8 cellular contexts compared by ENCODE assay signal in the genomic region with DNA sequence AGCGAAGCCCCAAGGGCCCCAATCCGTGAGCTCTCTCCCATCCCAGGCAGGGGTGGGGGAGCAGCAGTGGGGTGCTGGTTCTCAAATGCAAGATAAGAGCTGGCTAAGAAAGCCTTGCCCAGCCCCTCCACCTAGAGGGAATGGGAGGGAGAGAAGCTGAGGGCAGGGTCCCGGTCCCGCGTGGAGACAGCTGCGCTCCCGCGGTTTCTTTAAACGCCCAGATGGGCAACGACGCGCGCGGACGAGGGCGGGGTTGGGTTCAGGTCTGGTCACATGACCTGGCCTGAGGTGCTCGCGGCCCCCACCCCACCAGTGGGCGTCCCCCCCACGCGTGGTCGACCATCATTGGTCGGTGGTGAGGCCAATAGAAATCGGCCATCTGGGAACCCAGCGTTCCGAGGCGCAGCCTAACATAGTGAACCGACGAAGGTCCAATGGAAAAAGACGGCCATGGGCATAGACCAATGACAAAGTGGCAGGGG. TPM values are rescaled to one million over a fixed set of nuclear protein-coding genes. Genes with fewer than 3 reads are reported as not detected.
A peak's percentile ranks its signal among the peaks of the same experiment; 100 is the strongest.
DNase-seq lines count a peak whose midpoint lies in the region; ATAC-seq and TF ChIP-seq lines count a peak whose summit lies in the region.

No MANE protein-coding gene starts in this region.

- DNase-seq in HK-2 (ENCODE audit: unreplicated experiment) (peak; percentile 100), NCI-H82 (lab: John Stamatoyannopoulos, UW) (peak; percentile 100), dermis microvascular lymphatic vessel endothelial cell (ENCODE audit: low read depth in 2 of 2) (peak; percentile 99 to 100), left lung (peak; percentile 98 to 99)
- peak; percentile 99 for DNase-seq in activated CD4-positive, alpha-beta memory T cell treated with anti-CD3 and anti-CD28 coated beads for 36 hours
- DNase-seq in stimulated activated CD4-positive, alpha-beta T cell treated with anti-CD3 and anti-CD28 coated beads, Interleukin-2, amount 100 ng/mL, for 4 hours (ENCODE audit: low read depth), result peak; percentile 99

- peaks cover 50% of the 10 kb centered on the region for H3K4me1 Mint-ChIP-seq in activated CD4-positive, alpha-beta memory T cell treated with anti-CD3 and anti-CD28 coated beads for 36 hours (ENCODE audit: low read depth)

- peaks cover 28 to 61% of the 10 kb centered on the region in 2 donors for H3K4me1 ChIP-seq in left lung

- H3K9me3 Mint-ChIP-seq in activated CD4-positive, alpha-beta memory T cell treated with anti-CD3 and anti-CD28 coated beads for 36 hours, result no peaks in the 10 kb centered on the region

- POLR2A ChIA-PET in activated CD4-positive, alpha-beta memory T cell treated with anti-CD3 and anti-CD28 coated beads for 36 hours (lab: Charles Lee), result interaction anchor here (0.9 to 2.7 kb wide), 6 partner anchors 12 to 241 kb away, joined by 3 to 10 read pairs (median 5); partner anchors contain the start of genes FBXW9 and GCDH

- H3K27me3 ChIP-seq in left lung, result no peaks in the 10 kb centered on the region

- no peak for TF ChIP-seq CTCF in C4-2B (conservative IDR thresholded peaks at IDR 0.05)
- TF ChIP-seq CTCF in left lung (IDR thresholded peaks at IDR 0.05), result no peak

- peak overlapping the region; percentile 98 for H3K4me3 Mint-ChIP-seq in activated CD4-positive, alpha-beta memory T cell treated with anti-CD3 and anti-CD28 coated beads for 36 hours

- peak overlapping the region; percentile 95 for H3K27ac Mint-ChIP-seq in activated CD4-positive, alpha-beta memory T cell treated with anti-CD3 and anti-CD28 coated beads for 36 hours

- peak; percentile 82 for ATAC-seq in GM19463 (IDR thresholded peaks at IDR 0.05; ENCODE audit: unreplicated experiment)
- peak; percentile 89 for ATAC-seq in left lung

- peak overlapping the region; percentile 89 to 100 for H3K4me3 ChIP-seq in left lung

- H3K27me3 Mint-ChIP-seq in activated CD4-positive, alpha-beta memory T cell treated with anti-CD3 and anti-CD28 coated beads for 36 hours, result no peaks in the 10 kb centered on the region

- H3K27ac ChIP-seq in C4-2B (peak overlapping the region; percentile 95), left lung (peak overlapping the region; percentile 76 to 93)

- no peaks in the 10 kb centered on the region for H3K9me3 ChIP-seq in left lung

- peaks cover 4 to 40% of the 10 kb centered on the region in 2 donors for H3K36me3 ChIP-seq in left lung

- CTCF ChIA-PET in activated CD4-positive, alpha-beta memory T cell treated with anti-CD3 and anti-CD28 coated beads for 36 hours (lab: Charles Lee), result interaction anchor here (0.5 to 1.3 kb wide), 3 partner anchors 28 to 53 kb away, joined by 3 to 6 read pairs (median 6); no protein-coding TSS in a partner anchor

- intact Hi-C loops in activated CD4-positive, alpha-beta memory T cell treated with anti-CD3 and anti-CD28 coated beads for 36 hours (cut with micrococcal nuclease), result loop anchor here (1.0 to 5.0 kb wide), 8 partner anchors 8 to 326 kb away; partner anchors contain the start of genes GCDH, GET3, IER2 and JUNB
- intact Hi-C loops in left lung (cut with DNase I), result no loop called here

- peaks cover 48% of the 10 kb centered on the region for H3K36me3 Mint-ChIP-seq in activated CD4-positive, alpha-beta memory T cell treated with anti-CD3 and anti-CD28 coated beads for 36 hours

RNA-seq across cellular contexts. Expression of gene CALR, which starts 0.3 kb away (rescaled TPM):
- 100 to 1,000 TPM; 625 to 642 TPM for total RNA-seq in activated CD4-positive, alpha-beta memory T cell treated with anti-CD3 and anti-CD28 coated beads for 36 hours
- total RNA-seq in dermis microvascular lymphatic vessel endothelial cell (1,348 and 1,401 TPM in 2 replicates), left lung (1,000 to 10,000 TPM; 1,387 to 1,778 TPM)

RNA-seq across cellular contexts. Expression of gene FARSA, which starts 4.6 kb away (rescaled TPM):
- total RNA-seq in activated CD4-positive, alpha-beta memory T cell treated with anti-CD3 and anti-CD28 coated beads for 36 hours, result 100 to 1,000 TPM; 109 to 110 TPM
- total RNA-seq in dermis microvascular lymphatic vessel endothelial cell (44.6 and 49.3 TPM in 2 replicates), left lung (10 to 100 TPM; 40.9 to 59.4 TPM)

RNA-seq across cellular contexts. Expression of gene RAD23A, which starts 7.6 kb away (rescaled TPM):
- 100 to 1,000 TPM; 190 to 194 TPM for total RNA-seq in activated CD4-positive, alpha-beta memory T cell treated with anti-CD3 and anti-CD28 coated beads for 36 hours
- total RNA-seq in dermis microvascular lymphatic vessel endothelial cell (52.4 and 59.2 TPM in 2 replicates), left lung (100 to 1,000 TPM in 1 of 2 donors, 10 to 100 TPM in 1; 74.8 to 118 TPM)

RNA-seq across cellular contexts. Expression of gene GADD45GIP1, which starts 18.9 kb away (rescaled TPM):
- 10 to 100 TPM; 31.2 to 32.6 TPM for total RNA-seq in activated CD4-positive, alpha-beta memory T cell treated with anti-CD3 and anti-CD28 coated beads for 36 hours
- total RNA-seq in dermis microvascular lymphatic vessel endothelial cell (17.6 and 24.0 TPM in 2 replicates), left lung (10 to 100 TPM; 14.7 to 20.5 TPM)

RNA-seq across cellular contexts. Expression of gene SYCE2, which starts 19.0 kb away (rescaled TPM):
- total RNA-seq in activated CD4-positive, alpha-beta memory T cell treated with anti-CD3 and anti-CD28 coated beads for 36 hours, result 1 to 10 TPM; 3.0 to 4.2 TPM
- total RNA-seq in dermis microvascular lymphatic vessel endothelial cell, result 0.25 and 0.26 TPM in 2 replicates
- under 1 TPM in 1 of 2 donors, not detected in 1; 0.41 TPM for total RNA-seq in left lung

Comparison
In these comparisons a context has a peak if more than half of its experiments do, and no peak if none do; other contexts are left out.
1. Peak in every context shown above with its lines: DNase-seq, ATAC-seq, H3K4me3 ChIP-seq and H3K27ac ChIP-seq.